1 cellular context compared by ENCODE assay signal in the genomic region with DNA sequence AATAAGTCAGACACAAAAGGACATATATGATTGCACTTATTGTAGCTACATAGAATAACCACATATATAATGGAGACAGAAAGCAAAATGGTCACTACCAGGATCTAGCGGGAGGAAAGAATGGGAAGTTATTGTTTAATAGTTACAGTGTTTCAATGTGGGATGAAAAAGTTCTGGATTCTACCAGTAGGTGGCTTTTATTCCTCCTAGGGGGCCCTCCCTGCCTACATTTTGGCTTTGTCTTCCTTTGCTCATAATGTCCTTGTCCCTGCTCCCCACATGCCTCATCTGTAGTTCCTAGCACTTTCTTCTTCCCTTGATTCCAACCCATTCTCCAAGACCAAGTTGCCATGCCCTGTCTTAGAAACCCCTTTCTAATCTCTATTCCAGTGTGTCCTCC.
TF ChIP-seq lines count a peak whose summit lies in the region.

No MANE protein-coding gene starts in this region.

TF ChIP-seq in A549, 52 proteins besides CTCF, POLR2A, EP300 and RAD21 (continued from another document):
- TF ChIP-seq USF2 (IDR thresholded peaks at IDR 0.05), result no peak
- TF ChIP-seq ZSCAN20 (CRISPR knock-in tag; IDR thresholded peaks at IDR 0.05), result no peak
- TF ChIP-seq TP53 (CRISPR knock-in tag; IDR thresholded peaks at IDR 0.05), result no peak
- TF ChIP-seq ELK1 (IDR thresholded peaks at IDR 0.05; ENCODE audit: low read depth, low read length), result no peak
TF ChIP-seq in A549: peak in this region for 0.
